19 cellular contexts compared by ENCODE assay signal in genomic region chr4:14180166-14180565, GRCh38.
"Had no signal": no experiment of that assay in that cellular context is flagged by ENCODE, and none has a peak within 500 bp of the region (broad histone marks: within the 10 kb centered on the region; RNA-seq: fewer than 3 reads in every experiment).

No MANE protein-coding gene starts in this region.

- ATAC-seq: gastrocnemius medialis; heart right ventricle; left cardiac atrium; mucosa of descending colon; naive thymus-derived CD8-positive, alpha-beta T cell; psoas muscle; stimulated activated effector memory CD8-positive, alpha-beta T cell treated with anti-CD3 and anti-CD28 coated beads, Interleukin-12 subunit alpha, Interleukin-12 subunit beta, amount 100 ng/mL, for 72 hours; upper lobe of right lung had no signal

- H3K9me3 ChIP-seq: esophagus muscularis mucosa, gastrocnemius medialis, heart right ventricle, mucosa of descending colon, neutrophil, psoas muscle, right lobe of liver, tibial artery, upper lobe of right lung, vagina had no signal

- DNase-seq: effector memory CD4-positive, alpha-beta T cell; gastrocnemius medialis; heart right ventricle; left cardiac atrium; mucosa of descending colon; naive thymus-derived CD8-positive, alpha-beta T cell; psoas muscle; retina; right lobe of liver; stimulated activated CD4-positive, alpha-beta T cell treated with anti-CD3 and anti-CD28 coated beads, Interleukin-4, amount 100 ng/mL, for 1 hour; stimulated activated CD8-positive, alpha-beta memory T cell treated with anti-CD3 and anti-CD28 coated beads, Interleukin-4, amount 100 ng/mL, for 48 hours; tibial artery; upper lobe of right lung had no signal

- H3K27me3 ChIP-seq: esophagus muscularis mucosa, gastrocnemius medialis, heart right ventricle, neutrophil, right lobe of liver, tibial artery, upper lobe of right lung, vagina had no signal

- H3K4me3 ChIP-seq: esophagus muscularis mucosa, gastrocnemius medialis, heart right ventricle, mucosa of descending colon, psoas muscle, right lobe of liver, tibial artery, upper lobe of right lung, vagina had no signal

- H3K36me3 ChIP-seq: esophagus muscularis mucosa, gastrocnemius medialis, heart right ventricle, neutrophil, right lobe of liver, tibial artery, upper lobe of right lung, vagina had no signal

- H3K27ac ChIP-seq: esophagus muscularis mucosa, gastrocnemius medialis, heart right ventricle, neutrophil, psoas muscle, tibial artery, upper lobe of right lung, vagina had no signal

- FAIRE-seq: endometrium, keratinocyte had no signal

- H3K4me1 ChIP-seq: gastrocnemius medialis, psoas muscle, tibial artery had no signal
